13 cellular contexts compared by ENCODE assay signal in the genomic region with DNA sequence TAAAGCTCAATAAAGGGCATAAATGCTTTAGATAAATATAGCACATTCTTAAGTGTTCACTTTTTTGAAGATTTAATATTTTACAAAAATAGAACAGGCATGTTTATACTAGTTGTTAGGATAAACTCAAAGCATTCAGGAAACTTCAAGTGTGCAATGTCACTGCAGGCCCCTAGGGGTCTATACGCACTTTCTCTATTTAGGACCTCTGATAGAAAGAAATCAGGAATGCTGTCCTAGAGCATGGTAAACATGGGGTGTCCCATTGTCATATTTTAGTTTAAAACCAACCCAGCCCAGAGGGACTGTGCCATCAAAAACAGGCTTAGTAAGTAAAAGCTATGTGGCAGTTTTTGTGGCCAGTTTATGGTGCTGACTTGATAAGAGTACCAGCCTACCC.
A peak's percentile ranks its signal among the peaks of the same experiment; 100 is the strongest.
DNase-seq lines count a peak whose midpoint lies in the region; ATAC-seq and TF ChIP-seq lines count a peak whose summit lies in the region.
"Had no signal": no experiment of that assay in that cellular context is flagged by ENCODE, and none has a peak within 500 bp of the region (broad histone marks: within the 10 kb centered on the region; RNA-seq: fewer than 3 reads in every experiment).

No MANE protein-coding gene starts in this region.

- CTCF ChIA-PET in AG04450 (lab: Charles Lee) = no interaction called here

- ATAC-seq in foreskin keratinocyte (peak; percentile 36), GM19023 (IDR thresholded peaks at IDR 0.05; ENCODE audit: unreplicated experiment) (no peak), GM21619 (IDR thresholded peaks at IDR 0.05; ENCODE audit: unreplicated experiment) (no peak), HG02623 (IDR thresholded peaks at IDR 0.05; ENCODE audit: unreplicated experiment) (no peak)
- ATAC-seq: left ventricle myocardium superior had no signal

- no peaks in the 10 kb centered on the region for H3K4me1 ChIP-seq in foreskin keratinocyte

- POLR2A ChIA-PET in AG04450 (lab: Yijun Ruan, JAX) = no interaction called here

- H3K27ac ChIP-seq in AG04450 (ENCODE audit: low read depth, low read length) (no peak overlapping the region), foreskin keratinocyte (no peak overlapping the region)

- H3K4me3 ChIP-seq in AG04450 (ENCODE audit: low read depth, low read length) (no peak overlapping the region), GM12875 (ENCODE audit: low read depth, low read length) (no peak overlapping the region)

- no peaks in the 10 kb centered on the region for H3K27me3 ChIP-seq in AG04450 (ENCODE audit: control insufficient read depth, insufficient read depth, low read length)
- no peaks in the 10 kb centered on the region for H3K27me3 ChIP-seq in foreskin keratinocyte

- DNase-seq in AG04450 (ENCODE audit: low read depth, low spot score) (no peak), RPMI7951 (ENCODE audit: low read depth) (peak; percentile 4), foreskin keratinocyte (no peak), NCI-H774 (lab: John Stamatoyannopoulos, UW) (no peak)
- DNase-seq: activated CD8-positive, alpha-beta memory T cell treated with anti-CD3 and anti-CD28 coated beads, Interleukin-2, amount 50 U/mL, for 4 hours; Karpas-422; left ventricle myocardium superior; NCI-H510A; T-helper 1 cell had no signal

- TF ChIP-seq CTCF in AG04450 (IDR thresholded peaks at IDR 0.05; ENCODE audit: low read depth, low read length) (peak; percentile 42), GM12875 (IDR thresholded peaks at IDR 0.05; ENCODE audit: borderline replicate concordance, insufficient read depth, low read depth, low read length) (peak; percentile 24; the same call in 1 of the 2 replicates), foreskin keratinocyte (conservative IDR thresholded peaks at IDR 0.05) (peak; percentile 30)

- no peaks in the 10 kb centered on the region; the same call in 1 of the 2 replicates for H3K9me3 ChIP-seq in AG04450 (ENCODE audit: control insufficient read depth, insufficient read depth, low read length)
